21 cellular contexts compared by ENCODE assay signal in genomic region chr14:19743256-19743655, GRCh38. TPM values are rescaled to one million over a fixed set of nuclear protein-coding genes. Genes with fewer than 3 reads are reported as not detected.
DNase-seq lines count a peak whose midpoint lies in the region; ATAC-seq and TF ChIP-seq lines count a peak whose summit lies in the region.
"Had no signal": no experiment of that assay in that cellular context is flagged by ENCODE, and none has a peak within 500 bp of the region (broad histone marks: within the 10 kb centered on the region; RNA-seq: fewer than 3 reads in every experiment).

TSS of gene OR4Q3 (plus strand) at chr14:19743571.

- POLR2A ChIA-PET in HEK293T (lab: Yijun Ruan, JAX) = no interaction called here

- H3K27ac ChIP-seq in lower lobe of right lung (no peak within 1 kb of the TSS), suprapubic skin (no peak within 1 kb of the TSS)
- H3K27ac ChIP-seq: 22Rv1 had no signal

- CTCF ChIA-PET in HEK293T (lab: Yijun Ruan, JAX) = no interaction called here

- H3K9me3 ChIP-seq in lower lobe of right lung (no peaks in the 10 kb centered on the region), suprapubic skin (peaks cover 18% of the 10 kb centered on the region)
- H3K9me3 ChIP-seq: MG63 had no signal

- TF ChIP-seq CTCF in lower lobe of right lung (IDR thresholded peaks at IDR 0.05) (no peak), suprapubic skin (IDR thresholded peaks at IDR 0.05) (no peak)

- ATAC-seq in lower lobe of right lung (peak; percentile 17 to 32), left ventricle myocardium superior (no peak), SK-N-SH treated with all-trans-retinoic acid at 6 μM for 48 hours (no peak)
- ATAC-seq: T-cell had no signal

- intact Hi-C loops in lower lobe of right lung (cut with DNase I) (no loop called here), left ventricle myocardium superior (cut with micrococcal nuclease) (no loop called here)

- no peak for TF ChIP-seq EP300 in suprapubic skin (IDR thresholded peaks at IDR 0.05)

- H3K27me3 ChIP-seq in lower lobe of right lung (ENCODE audit: low read depth) (no peaks in the 10 kb centered on the region), suprapubic skin (no peaks in the 10 kb centered on the region)
- H3K27me3 ChIP-seq: MG63 had no signal

- H3K36me3 ChIP-seq in lower lobe of right lung (no peaks in the 10 kb centered on the region), suprapubic skin (no peaks in the 10 kb centered on the region)
- H3K36me3 ChIP-seq: MG63 had no signal

- H3K4me1 ChIP-seq in lower lobe of right lung (no peaks in the 10 kb centered on the region), suprapubic skin (no peaks in the 10 kb centered on the region)

- WGBS in suprapubic skin = 91% methylated on average over 1 of the region's 1 CpG

- H3K4me3 ChIP-seq in lower lobe of right lung (no peak within 1 kb of the TSS), suprapubic skin (no peak within 1 kb of the TSS)
- H3K4me3 ChIP-seq: MG63 had no signal

- DNase-seq in NCI-H1105 treated with DMSO at 0.1 percent for 48 hours (lab: John Stamatoyannopoulos, UW) (peak; percentile 18), NCI-H1105 (lab: John Stamatoyannopoulos, UW) (no peak), HEK293T (ENCODE audit: extremely low spot score) (peak; percentile 3), RPMI7951 (ENCODE audit: low read depth) (peak; percentile 20), lower lobe of right lung (no peak), suprapubic skin (ENCODE audit: low spot score in 2 of 2) (no peak), left ventricle myocardium superior (no peak)
- DNase-seq: CD8-positive, alpha-beta memory T cell; DMS 273 treated with DMSO at 0.1 percent for 48 hours; DMS79; GF-D8; KBM-7; MG63; NCI-H1694; NCI-H2029 treated with DMSO at 0.1 percent for 48 hours; NCI-H446; NCI-H69; T-cell had no signal

- no peak for TF ChIP-seq POLR2A in suprapubic skin (IDR thresholded peaks at IDR 0.05)

TF ChIP-seq in HEK293T, 16 proteins besides CTCF, POLR2A, EP300 and RAD21:
- TF ChIP-seq L3MBTL2 (conservative IDR thresholded peaks at IDR 0.05) (0 out of 2 replicates have a peak, but pooled peaks have one; percentile 18), ARNT (IDR thresholded peaks at IDR 0.05) (no peak)

TF ChIP-seq in SK-N-SH treated with all-trans-retinoic acid at 6 μM for 48 hours, 23 proteins besides CTCF, POLR2A, EP300 and RAD21:
- TF ChIP-seq ISL1 (CRISPR knock-in tag; IDR thresholded peaks at IDR 0.05) = no peak
- TF ChIP-seq TSHZ2 (CRISPR knock-in tag; IDR thresholded peaks at IDR 0.05) = no peak
- TF ChIP-seq PPARA (CRISPR knock-in tag; IDR thresholded peaks at IDR 0.05; ENCODE audit: borderline replicate concordance) = no peak
- no peak for TF ChIP-seq SNAI2 (CRISPR knock-in tag; IDR thresholded peaks at IDR 0.05)
- no peak for TF ChIP-seq POU6F1 (CRISPR knock-in tag; IDR thresholded peaks at IDR 0.05; ENCODE audit: borderline replicate concordance, low read depth)
- no peak for TF ChIP-seq ZC3H10 (CRISPR knock-in tag; IDR thresholded peaks at IDR 0.05)
- TF ChIP-seq ZFP3 (CRISPR knock-in tag; IDR thresholded peaks at IDR 0.05) = no peak
- TF ChIP-seq ZNF8 (CRISPR knock-in tag; IDR thresholded peaks at IDR 0.05) = no peak
- no peak for TF ChIP-seq OSR1 (CRISPR knock-in tag; IDR thresholded peaks at IDR 0.05)
- TF ChIP-seq ESRRG (CRISPR knock-in tag; IDR thresholded peaks at IDR 0.05) = no peak
- no peak for TF ChIP-seq GLIS3 (CRISPR knock-in tag; IDR thresholded peaks at IDR 0.05)
- TF ChIP-seq RARB (CRISPR knock-in tag; IDR thresholded peaks at IDR 0.05) = no peak
- TF ChIP-seq CSRNP3 (CRISPR knock-in tag; IDR thresholded peaks at IDR 0.05) = no peak
- TF ChIP-seq ZNF565 (CRISPR knock-in tag; conservative IDR thresholded peaks at IDR 0.05; ENCODE audit: low read depth) = no peak
- no peak for TF ChIP-seq ZFP30 (CRISPR knock-in tag; IDR thresholded peaks at IDR 0.05)
- TF ChIP-seq ZNF70 (CRISPR knock-in tag; IDR thresholded peaks at IDR 0.05) = no peak

RNA-seq across cellular contexts. Expression of gene OR4Q3, which starts in this region (rescaled TPM):
- not detected in 2 replicates for total RNA-seq in RPMI7951 (2014; rRNA removed; shearing (Covaris generic))
- not detected for total RNA-seq in lower lobe of right lung
- not detected for total RNA-seq in suprapubic skin
- total RNA-seq in left ventricle myocardium superior = not detected
- total RNA-seq: B cell; CD8-positive, alpha-beta memory T cell; T-cell had no signal

Comparison
In these comparisons a context has a peak if more than half of its experiments do, and no peak if none do; other contexts are left out.
1. DNase-seq: peak in NCI-H1105 treated with DMSO at 0.1 percent for 48 hours (single experiment) and HEK293T (single experiment); none in NCI-H1105 (single experiment), lower lobe of right lung (single experiment), suprapubic skin (0 of 2) and left ventricle myocardium superior (single experiment).
2. Peak in DNase-seq in RPMI7951; RNA of the gene not detected or under 1 TPM.
3. Peak in ATAC-seq in lower lobe of right lung; RNA of the gene not detected or under 1 TPM.